1 cellular context compared by ENCODE assay signal in genomic region chr21:33587792-33588484, GRCh38.
TF ChIP-seq lines count a peak whose summit lies in the region.

No MANE protein-coding gene starts in this region.

TF ChIP-seq in GM23338, 12 proteins besides CTCF, POLR2A, EP300 and RAD21:
- TF ChIP-seq ETS1 (IDR thresholded peaks at IDR 0.05) (no peak), EZH2 (IDR thresholded peaks at IDR 0.05; ENCODE audit: low read depth, unreplicated experiment) (no peak), JUNB (IDR thresholded peaks at IDR 0.05; ENCODE audit: unreplicated experiment) (no peak), NANOG (IDR thresholded peaks at IDR 0.05; ENCODE audit: borderline replicate concordance) (no peak), POLR2AphosphoS5 (IDR thresholded peaks at IDR 0.05; ENCODE audit: low read depth) (no peak), ZNF462 (CRISPR knock-in tag; IDR thresholded peaks at IDR 0.05) (no peak), ZNF331 (CRISPR knock-in tag; IDR thresholded peaks at IDR 0.05; ENCODE audit: low read depth) (no peak), STAT1 (IDR thresholded peaks at IDR 0.05; ENCODE audit: unreplicated experiment) (no peak), EZH2phosphoT487 (IDR thresholded peaks at IDR 0.05; ENCODE audit: unreplicated experiment) (no peak), REST (IDR thresholded peaks at IDR 0.05; ENCODE audit: unreplicated experiment) (no peak), ZNF114 (CRISPR knock-in tag; IDR thresholded peaks at IDR 0.05) (no peak), CREB1 (CRISPR knock-in tag; IDR thresholded peaks at IDR 0.05; ENCODE audit: low read depth) (no peak)
